26 cellular contexts compared by ENCODE assay signal in the genomic region with DNA sequence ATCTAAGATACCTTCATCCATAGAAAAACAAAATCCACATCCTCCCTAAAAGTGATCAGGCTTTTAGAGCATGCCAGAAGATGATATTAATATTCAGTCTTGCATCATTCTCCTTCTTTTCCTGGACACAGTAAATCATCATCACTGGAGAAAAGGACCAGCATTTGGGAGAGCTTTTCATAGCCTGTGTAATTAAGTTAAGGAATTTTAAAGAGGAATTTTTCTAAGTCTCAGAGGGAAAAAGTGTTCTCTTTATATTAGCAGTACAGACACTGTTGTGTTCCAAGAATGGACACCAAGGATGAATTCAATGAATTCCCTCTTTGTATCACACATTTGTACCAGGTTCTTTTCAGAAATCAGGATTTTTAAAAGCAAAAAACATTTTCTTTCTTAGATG. TPM values are rescaled to one million over a fixed set of nuclear protein-coding genes. Genes with fewer than 3 reads are reported as not detected.
DNase-seq lines count a peak whose midpoint lies in the region; ATAC-seq and TF ChIP-seq lines count a peak whose summit lies in the region.
"Had no signal": no experiment of that assay in that cellular context is flagged by ENCODE, and none has a peak within 500 bp of the region (broad histone marks: within the 10 kb centered on the region; RNA-seq: fewer than 3 reads in every experiment).

No MANE protein-coding gene starts in this region.

- H3K27ac ChIP-seq in SK-N-SH (ENCODE audit: low read depth in 2 of 2, low read length in 1 of 2) (peak overlapping the region in 1 of 2 experiments; percentile 47; a peak in 2 of 4 replicates), sigmoid colon (peak overlapping the region in 3 of 4 donors; percentile 65 to 76 (median 72))
- H3K27ac ChIP-seq: 22Rv1, right atrium auricular region had no signal

- no peaks in the 10 kb centered on the region for H4K20me1 ChIP-seq in SK-N-SH (ENCODE audit: insufficient read depth)

- no peaks in the 10 kb centered on the region for H3K27me3 Mint-ChIP-seq in activated CD8-positive, alpha-beta memory T cell treated with anti-CD3 and anti-CD28 coated beads, Interleukin-2, amount 10 ng/mL, durations not matched to agents 7 days and 5 days
- H3K27me3 Mint-ChIP-seq: activated B cell treated with CpG ODN at 0.5 μM for 24 hours; activated CD4-positive, alpha-beta memory T cell treated with anti-CD3 and anti-CD28 coated beads, Interleukin-2, amount 10 ng/mL, durations not matched to agents 7 days and 5 days; activated naive CD8-positive, alpha-beta T cell treated with anti-CD3 and anti-CD28 coated beads, Interleukin-2, amount 50 U/mL, for 24 hours; CD8-positive, alpha-beta memory T cell had no signal

- no peak overlapping the region for H3K27ac Mint-ChIP-seq in activated CD8-positive, alpha-beta memory T cell treated with anti-CD3 and anti-CD28 coated beads, Interleukin-2, amount 10 ng/mL, durations not matched to agents 7 days and 5 days
- H3K27ac Mint-ChIP-seq: activated B cell treated with CpG ODN at 0.5 μM for 24 hours; activated CD4-positive, alpha-beta memory T cell treated with anti-CD3 and anti-CD28 coated beads, Interleukin-2, amount 10 ng/mL, durations not matched to agents 7 days and 5 days; activated naive CD8-positive, alpha-beta T cell treated with anti-CD3 and anti-CD28 coated beads, Interleukin-2, amount 50 U/mL, for 24 hours; CD8-positive, alpha-beta memory T cell had no signal

- H3K79me2 ChIP-seq in SK-N-SH (ENCODE audit: insufficient read depth), result no peaks in the 10 kb centered on the region

- TF ChIP-seq CTCF in SK-N-SH (IDR thresholded peaks at IDR 0.05) (no peak), sigmoid colon (IDR thresholded peaks at IDR 0.05) (no peak)

- ATAC-seq in SK-N-SH treated with all-trans-retinoic acid at 6 μM for 48 hours, result no peak; the same call in 2 of the 3 replicates
- ATAC-seq in HG03521 (IDR thresholded peaks at IDR 0.05; ENCODE audit: unreplicated experiment), result no peak
- no peak for ATAC-seq in HG03025 (IDR thresholded peaks at IDR 0.05; ENCODE audit: low FRiP score, unreplicated experiment)
- ATAC-seq in activated CD8-positive, alpha-beta memory T cell treated with anti-CD3 and anti-CD28 coated beads, Interleukin-2, amount 10 ng/mL, durations not matched to agents 7 days and 5 days, result no peak
- ATAC-seq: activated naive CD8-positive, alpha-beta T cell treated with anti-CD3 and anti-CD28 coated beads, Interleukin-2, amount 50 U/mL, for 24 hours had no signal

- H3K36me3 ChIP-seq in SK-N-SH (replicated peaks in 1 of 2; ENCODE audit: control insufficient read depth in 1 of 2, insufficient read depth in 2 of 2, low read length in 1 of 2) (peaks cover 0 to 4% of the 10 kb centered on the region in 2 experiments), sigmoid colon (peaks cover 0 to 12% (median 0%) of the 10 kb centered on the region in 4 donors)
- H3K36me3 ChIP-seq: right atrium auricular region had no signal

- H3K4me2 ChIP-seq in SK-N-SH, result peak overlapping the region; percentile 66; the same call in 1 of the 2 replicates

- peaks cover 4% of the 10 kb centered on the region for H3K36me3 Mint-ChIP-seq in activated CD8-positive, alpha-beta memory T cell treated with anti-CD3 and anti-CD28 coated beads, Interleukin-2, amount 10 ng/mL, durations not matched to agents 7 days and 5 days

- peaks cover 13% of the 10 kb centered on the region for H3F3A ChIP-seq in SK-N-SH (replicated peaks; ENCODE audit: insufficient read depth)

- intact Hi-C loops in sigmoid colon (cut with DNase I), result no loop called here

- H3K4me1 ChIP-seq in SK-N-SH (ENCODE audit: control insufficient read depth in 1 of 2, insufficient read depth in 2 of 2, low read depth in 1 of 2, low read length in 1 of 2) (peaks cover 0 to 13% of the 10 kb centered on the region in 2 experiments; a peak in 1 of 4 replicates), sigmoid colon (peaks cover 0 to 33% (median 18%) of the 10 kb centered on the region in 4 donors)
- H3K4me1 ChIP-seq: right atrium auricular region had no signal

- no peak for DNase-seq in SK-N-SH
- DNase-seq in medulla oblongata (ENCODE audit: extremely low spot score), result peak; percentile 52
- DNase-seq in sigmoid colon, result no peak
- no peak for DNase-seq in activated CD8-positive, alpha-beta memory T cell treated with anti-CD3 and anti-CD28 coated beads, Interleukin-2, amount 10 ng/mL, durations not matched to agents 7 days and 5 days
- DNase-seq in kidney glomerular epithelial cell (lab: John Stamatoyannopoulos, UW), result no peak
- DNase-seq: activated B cell treated with CpG ODN at 0.5 μM for 24 hours; activated CD4-positive, alpha-beta memory T cell treated with anti-CD3 and anti-CD28 coated beads, Interleukin-2, amount 10 ng/mL, durations not matched to agents 7 days and 5 days; activated gamma-delta T cell; activated naive CD8-positive, alpha-beta T cell treated with anti-CD3 and anti-CD28 coated beads, Interleukin-2, amount 50 U/mL, for 24 hours; activated T-cell treated with anti-CD3 and anti-CD28 coated beads for 4 hours; AML-193; CD8-positive, alpha-beta memory T cell; dermis blood vessel endothelial cell; foreskin fibroblast; GDM1; Karpas-422; NCI-H1694 treated with DMSO at 0.1 percent for 48 hours; NCI-H69; T-helper 9 cell; testis had no signal

- H3K27me3 ChIP-seq in SK-N-SH (ENCODE audit: insufficient read depth), result no peaks in the 10 kb centered on the region
- H3K27me3 ChIP-seq in sigmoid colon, result no peaks in the 10 kb centered on the region
- H3K27me3 ChIP-seq: right atrium auricular region, testis had no signal

- no peaks in the 10 kb centered on the region for H3K9me3 Mint-ChIP-seq in activated CD8-positive, alpha-beta memory T cell treated with anti-CD3 and anti-CD28 coated beads, Interleukin-2, amount 10 ng/mL, durations not matched to agents 7 days and 5 days (ENCODE audit: low read depth)
- H3K9me3 Mint-ChIP-seq: activated B cell treated with CpG ODN at 0.5 μM for 24 hours; activated CD4-positive, alpha-beta memory T cell treated with anti-CD3 and anti-CD28 coated beads, Interleukin-2, amount 10 ng/mL, durations not matched to agents 7 days and 5 days; activated naive CD8-positive, alpha-beta T cell treated with anti-CD3 and anti-CD28 coated beads, Interleukin-2, amount 50 U/mL, for 24 hours; CD8-positive, alpha-beta memory T cell had no signal

- H3K4me3 ChIP-seq in SK-N-SH (ENCODE audit: low read depth in 2 of 2, low read length in 1 of 2), result peak overlapping the region in 1 of 2 experiments; percentile 4; a peak in 1 of 4 replicates
- H3K4me3 ChIP-seq in sigmoid colon, result peak overlapping the region in 3 of 4 donors; percentile 10 to 32 (median 31)
- H3K4me3 ChIP-seq: right atrium auricular region, testis had no signal

- no peak for TF ChIP-seq RAD21 in SK-N-SH (IDR thresholded peaks at IDR 0.05; ENCODE audit: low read length)

- H3K4me3 Mint-ChIP-seq in activated CD8-positive, alpha-beta memory T cell treated with anti-CD3 and anti-CD28 coated beads, Interleukin-2, amount 10 ng/mL, durations not matched to agents 7 days and 5 days, result no peak overlapping the region
- H3K4me3 Mint-ChIP-seq: activated B cell treated with CpG ODN at 0.5 μM for 24 hours; activated CD4-positive, alpha-beta memory T cell treated with anti-CD3 and anti-CD28 coated beads, Interleukin-2, amount 10 ng/mL, durations not matched to agents 7 days and 5 days; activated naive CD8-positive, alpha-beta T cell treated with anti-CD3 and anti-CD28 coated beads, Interleukin-2, amount 50 U/mL, for 24 hours; CD8-positive, alpha-beta memory T cell had no signal

- TF ChIP-seq EP300 in SK-N-SH (IDR thresholded peaks at IDR 0.05; ENCODE audit: borderline replicate concordance in 1 of 2, low read depth in 1 of 2, low read length in 1 of 2) (no peak), sigmoid colon (IDR thresholded peaks at IDR 0.05) (no peak)

- POLR2A ChIA-PET in SK-N-SH (lab: Yijun Ruan, JAX), result no interaction called here

- H3K9me2 ChIP-seq in SK-N-SH, result no peaks in the 10 kb centered on the region

- no peak for TF ChIP-seq POLR2A in sigmoid colon (IDR thresholded peaks at IDR 0.05)

- peak overlapping the region; percentile 63 for H2AFZ ChIP-seq in SK-N-SH (ENCODE audit: low read depth)

- H3K9me3 ChIP-seq in SK-N-SH (peaks cover 6% of the 10 kb centered on the region; the same call in 1 of the 2 replicates), sigmoid colon (no peaks in the 10 kb centered on the region)
- H3K9me3 ChIP-seq: right atrium auricular region, testis had no signal

- CTCF ChIA-PET in SK-N-SH (lab: Yijun Ruan, JAX), result interaction anchor here (0.9 to 3.2 kb wide), 7 partner anchors 13 to 33 kb away, joined by 3 to 9 read pairs (median 4); no protein-coding TSS in a partner anchor
- CTCF ChIA-PET in activated CD8-positive, alpha-beta memory T cell treated with anti-CD3 and anti-CD28 coated beads, Interleukin-2, amount 10 ng/mL, durations not matched to agents 7 days and 5 days (lab: Charles Lee), result interaction anchor here (1.6 kb wide), 1 partner anchor 21 kb away, joined by 3 read pairs; no protein-coding TSS in a partner anchor

- peak overlapping the region; percentile 7; the same call in 1 of the 2 replicates for H3K9ac ChIP-seq in SK-N-SH

- no peaks in the 10 kb centered on the region for H3K4me1 Mint-ChIP-seq in activated CD8-positive, alpha-beta memory T cell treated with anti-CD3 and anti-CD28 coated beads, Interleukin-2, amount 10 ng/mL, durations not matched to agents 7 days and 5 days
- H3K4me1 Mint-ChIP-seq: activated B cell treated with CpG ODN at 0.5 μM for 24 hours; activated CD4-positive, alpha-beta memory T cell treated with anti-CD3 and anti-CD28 coated beads, Interleukin-2, amount 10 ng/mL, durations not matched to agents 7 days and 5 days; activated naive CD8-positive, alpha-beta T cell treated with anti-CD3 and anti-CD28 coated beads, Interleukin-2, amount 50 U/mL, for 24 hours; CD8-positive, alpha-beta memory T cell had no signal

TF ChIP-seq in SK-N-SH, 30 proteins besides CTCF, POLR2A, EP300 and RAD21 (continues in another document):
- no peak for TF ChIP-seq FOXM1 (IDR thresholded peaks at IDR 0.05; ENCODE audit: low read depth)

TF ChIP-seq in SK-N-SH treated with all-trans-retinoic acid at 6 μM for 48 hours, 23 proteins besides CTCF, POLR2A, EP300 and RAD21 (continues in another document):
- TF ChIP-seq CSDC2 (CRISPR knock-in tag; IDR thresholded peaks at IDR 0.05) (no peak), ZC3H10 (CRISPR knock-in tag; IDR thresholded peaks at IDR 0.05) (no peak)

RNA-seq across cellular contexts. Expression of gene SCRG1, which starts 0.7 kb away (rescaled TPM):
- polyA plus RNA-seq in SK-N-SH (2012; rRNA removed) (0.16 and 0.24 TPM in 2 replicates), sigmoid colon (under 1 TPM in 2 of 3 donors, not detected in 1; 0.55 to 0.60 TPM)
- 0.20 and 0.26 TPM in 2 replicates for polyA plus RNA-seq in SK-N-SH (2012; cell fraction: cytosol; rRNA removed)
- polyA plus RNA-seq in SK-N-SH (2012; cell fraction: nucleus; rRNA removed), result 0.13 and 0.20 TPM in 2 replicates
- total RNA-seq in sigmoid colon, result 1 to 10 TPM; 2.6 to 5.8 (median 4.5) TPM
- total RNA-seq in activated CD8-positive, alpha-beta memory T cell treated with anti-CD3 and anti-CD28 coated beads, Interleukin-2, amount 10 ng/mL, durations not matched to agents 7 days and 5 days, result not detected
- total RNA-seq: activated B cell treated with CpG ODN at 0.5 μM for 24 hours; activated CD4-positive, alpha-beta memory T cell treated with anti-CD3 and anti-CD28 coated beads, Interleukin-2, amount 10 ng/mL, durations not matched to agents 7 days and 5 days; bronchial epithelial cell; CD8-positive, alpha-beta memory T cell had no signal
- polyA plus RNA-seq: CD8-positive, alpha-beta memory T cell had no signal

RNA-seq across cellular contexts. Expression of gene SAP30, which starts 27.5 kb away (rescaled TPM):
- 16.6 and 19.0 TPM in 2 replicates for polyA plus RNA-seq in SK-N-SH (2012; rRNA removed)
- 20.5 and 27.1 TPM in 2 replicates for polyA plus RNA-seq in SK-N-SH (2012; cell fraction: cytosol; rRNA removed)
- polyA plus RNA-seq in SK-N-SH (2012; cell fraction: nucleus; rRNA removed), result 4.9 and 8.8 TPM in 2 replicates
- 10 to 100 TPM; 39.6 to 61.4 (median 53.1) TPM for total RNA-seq in sigmoid colon
- polyA plus RNA-seq in sigmoid colon, result 10 to 100 TPM in 1 of 3 donors, 1 to 10 TPM in 2; 7.2 to 11.0 (median 9.0) TPM
- 10 to 100 TPM; 32.7 to 34.0 TPM for total RNA-seq in activated CD8-positive, alpha-beta memory T cell treated with anti-CD3 and anti-CD28 coated beads, Interleukin-2, amount 10 ng/mL, durations not matched to agents 7 days and 5 days
